In the genomic region with DNA sequence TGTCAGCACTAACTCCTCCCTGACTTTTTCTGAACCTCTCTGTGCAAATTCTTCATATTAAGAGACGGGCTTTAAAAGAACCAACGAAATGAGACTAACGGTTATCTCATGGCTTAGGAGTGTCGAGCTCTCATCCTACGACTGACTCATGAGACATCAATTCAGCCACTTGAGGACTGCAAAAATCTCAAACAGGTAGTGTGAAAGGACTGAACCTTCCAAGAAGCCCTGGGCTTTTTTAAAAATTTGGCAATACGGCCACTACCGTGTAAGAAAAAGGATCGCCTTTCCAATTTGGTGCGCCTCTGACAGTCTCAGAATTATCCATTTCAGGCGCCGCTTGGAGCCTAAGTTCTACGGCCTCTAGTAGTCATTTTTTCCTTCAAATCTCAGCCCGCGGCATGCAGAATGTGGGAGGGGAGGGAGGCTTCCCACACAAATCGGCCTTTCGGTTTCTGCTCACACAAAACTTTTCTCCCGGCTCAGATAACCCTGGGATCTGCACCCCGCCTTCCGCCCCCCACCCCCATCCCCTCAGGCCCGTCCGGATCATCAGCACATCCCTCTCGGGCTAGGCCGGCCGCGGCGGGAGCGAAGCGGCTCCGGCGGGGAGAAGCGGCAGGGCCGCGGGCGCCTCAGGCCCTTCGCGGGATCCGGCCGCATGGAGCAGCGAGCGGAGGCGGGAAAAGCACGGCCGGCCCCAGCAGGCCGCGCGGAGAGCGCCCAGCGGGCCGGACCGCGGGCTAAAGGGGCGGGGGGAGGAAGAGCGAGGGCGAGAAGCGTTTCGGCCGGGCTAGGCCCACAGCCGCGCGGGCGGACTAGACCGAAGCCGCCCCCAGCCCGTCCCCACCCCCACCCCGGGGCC, we compare ENCODE assay signal across 8 cellular contexts. TPM values are rescaled to one million over a fixed set of nuclear protein-coding genes. Genes with fewer than 3 reads are reported as not detected.
DNase-seq lines count a peak whose midpoint lies in the region; ATAC-seq and TF ChIP-seq lines count a peak whose summit lies in the region.

No MANE protein-coding gene starts in this region.

- H3K27ac ChIP-seq in Karpas-422 (ENCODE audit: low read length): peak overlapping the region; percentile 78

- H3K36me3 ChIP-seq in Karpas-422 (ENCODE audit: insufficient read depth, low read length): peaks cover 20% of the 10 kb centered on the region

- H3K9me2 ChIP-seq in Karpas-422 (replicated peaks; ENCODE audit: insufficient read depth, low read length): no peaks in the 10 kb centered on the region

- H3K4me2 ChIP-seq in Karpas-422 (ENCODE audit: low read depth, low read length, poor library complexity, severe bottlenecking): peak overlapping the region; percentile 92

- in situ Hi-C loops in GM13976 (cut with MboI; ENCODE audit: low sequenced_read_pairs, unreplicated experiment): no loop called here

- peaks cover 41% of the 10 kb centered on the region for H3K4me1 ChIP-seq in Karpas-422 (ENCODE audit: low read length)

- no peak overlapping the region for H2AFZ ChIP-seq in Karpas-422 (ENCODE audit: low read length)

- DNase-seq in DMS 273 treated with DMSO at 0.1 percent for 48 hours (lab: John Stamatoyannopoulos, UW): peak; percentile 7
- DNase-seq in Karpas-422: peak; percentile 78
- peak; percentile 35 to 46 for DNase-seq in activated CD4-positive, alpha-beta T cell treated with anti-CD3 and anti-CD28 coated beads for 24 hours (ENCODE audit: low read depth in 2 of 2)
- DNase-seq in dermis blood vessel endothelial cell: peak; percentile 65
- DNase-seq in lung microvascular endothelial cell (ENCODE audit: low read depth in 2 of 2): peak; percentile 65 to 67
- peak; percentile 28 to 57 for DNase-seq in stimulated activated CD8-positive, alpha-beta memory T cell treated with anti-CD3 and anti-CD28 coated beads, Interleukin-15, amount 100 ng/mL, for 4 hours (ENCODE audit: low read depth in 2 of 2)
- DNase-seq in GM13976 (ENCODE audit: low spot score): no peak

- peak overlapping the region; percentile 96 for H3K9ac ChIP-seq in Karpas-422 (ENCODE audit: low read length)

- H4K20me1 ChIP-seq in Karpas-422 (ENCODE audit: insufficient read depth, low read depth, low read length): peaks cover 51% of the 10 kb centered on the region

- ATAC-seq in GM21423 (IDR thresholded peaks at IDR 0.05; ENCODE audit: unreplicated experiment): peak; percentile 19

- peaks cover 55% of the 10 kb centered on the region for H3K79me2 ChIP-seq in Karpas-422 (ENCODE audit: low read length)

- H3K27me3 ChIP-seq in Karpas-422 (ENCODE audit: low read length): no peaks in the 10 kb centered on the region

- H3K9me3 ChIP-seq in Karpas-422 (ENCODE audit: low read length): no peaks in the 10 kb centered on the region

- no peak for TF ChIP-seq CTCF in GM13976 (IDR thresholded peaks at IDR 0.05; ENCODE audit: borderline replicate concordance, control extremely low read depth, extremely low read depth, insufficient read depth, missing control alignments)

- peak overlapping the region; percentile 84 for H3K4me3 ChIP-seq in Karpas-422 (ENCODE audit: low read length)

RNA-seq across cellular contexts. Expression of a gene that starts 0.6 kb away (rescaled TPM):
- 120 and 130 TPM in 2 replicates for total RNA-seq in Karpas-422 (2014; rRNA removed; shearing (Covaris generic); ENCODE audit: low replicate concordance)
- total RNA-seq in dermis blood vessel endothelial cell (65.7 and 133 TPM in 2 replicates), lung microvascular endothelial cell (53.6 and 55.1 TPM in 2 replicates)

RNA-seq across cellular contexts. Expression of a gene that starts 26.2 kb away (rescaled TPM):
- 6.4 and 7.4 TPM in 2 replicates for total RNA-seq in Karpas-422 (2014; rRNA removed; shearing (Covaris generic); ENCODE audit: low replicate concordance)
- total RNA-seq in dermis blood vessel endothelial cell (30.7 and 37.6 TPM in 2 replicates), lung microvascular endothelial cell (14.1 and 17.7 TPM in 2 replicates)
